1 cellular context compared by ENCODE assay signal in genomic region chr1:35447278-35447677, GRCh38.
TF ChIP-seq lines count a peak whose summit lies in the region.

No MANE protein-coding gene starts in this region.

TF ChIP-seq in WTC11, 78 proteins besides CTCF, POLR2A, EP300 and RAD21 (continued from another document):
- TF ChIP-seq ZNF317 (CRISPR knock-in tag; IDR thresholded peaks at IDR 0.05; ENCODE audit: borderline replicate concordance, low read depth) (no peak), MYBL2 (CRISPR knock-in tag; IDR thresholded peaks at IDR 0.05) (no peak), EMX1 (CRISPR knock-in tag; IDR thresholded peaks at IDR 0.05) (no peak), ZMAT4 (CRISPR knock-in tag; IDR thresholded peaks at IDR 0.05) (no peak), ZNF121 (CRISPR knock-in tag; IDR thresholded peaks at IDR 0.05) (no peak), ATF1 (CRISPR knock-in tag; IDR thresholded peaks at IDR 0.05) (no peak), TP53 (CRISPR knock-in tag; IDR thresholded peaks at IDR 0.05) (no peak), ATF2 (CRISPR knock-in tag; IDR thresholded peaks at IDR 0.05; ENCODE audit: borderline replicate concordance, low read depth) (no peak), ZNF219 (CRISPR knock-in tag; IDR thresholded peaks at IDR 0.05; ENCODE audit: borderline replicate concordance) (no peak), GRHL2 (CRISPR knock-in tag; IDR thresholded peaks at IDR 0.05; ENCODE audit: insufficient replicate concordance, severe bottlenecking) (no peak)
- TF ChIP-seq, protein P1, sequence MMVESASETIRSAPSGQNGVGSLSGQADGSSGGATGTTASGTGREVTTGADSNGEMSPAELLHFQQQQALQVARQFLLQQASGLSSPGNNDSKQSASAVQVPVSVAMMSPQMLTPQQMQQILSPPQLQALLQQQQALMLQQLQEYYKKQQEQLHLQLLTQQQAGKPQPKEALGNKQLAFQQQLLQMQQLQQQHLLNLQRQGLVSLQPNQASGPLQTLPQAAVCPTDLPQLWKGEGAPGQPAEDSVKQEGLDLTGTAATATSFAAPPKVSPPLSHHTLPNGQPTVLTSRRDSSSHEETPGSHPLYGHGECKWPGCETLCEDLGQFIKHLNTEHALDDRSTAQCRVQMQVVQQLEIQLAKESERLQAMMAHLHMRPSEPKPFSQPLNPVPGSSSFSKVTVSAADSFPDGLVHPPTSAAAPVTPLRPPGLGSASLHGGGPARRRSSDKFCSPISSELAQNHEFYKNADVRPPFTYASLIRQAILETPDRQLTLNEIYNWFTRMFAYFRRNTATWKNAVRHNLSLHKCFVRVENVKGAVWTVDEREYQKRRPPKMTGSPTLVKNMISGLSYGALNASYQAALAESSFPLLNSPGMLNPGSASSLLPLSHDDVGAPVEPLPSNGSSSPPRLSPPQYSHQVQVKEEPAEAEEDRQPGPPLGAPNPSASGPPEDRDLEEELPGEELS (CRISPR knock-in tag; IDR thresholded peaks at IDR 0.05), result no peak
- TF ChIP-seq, protein P2, sequence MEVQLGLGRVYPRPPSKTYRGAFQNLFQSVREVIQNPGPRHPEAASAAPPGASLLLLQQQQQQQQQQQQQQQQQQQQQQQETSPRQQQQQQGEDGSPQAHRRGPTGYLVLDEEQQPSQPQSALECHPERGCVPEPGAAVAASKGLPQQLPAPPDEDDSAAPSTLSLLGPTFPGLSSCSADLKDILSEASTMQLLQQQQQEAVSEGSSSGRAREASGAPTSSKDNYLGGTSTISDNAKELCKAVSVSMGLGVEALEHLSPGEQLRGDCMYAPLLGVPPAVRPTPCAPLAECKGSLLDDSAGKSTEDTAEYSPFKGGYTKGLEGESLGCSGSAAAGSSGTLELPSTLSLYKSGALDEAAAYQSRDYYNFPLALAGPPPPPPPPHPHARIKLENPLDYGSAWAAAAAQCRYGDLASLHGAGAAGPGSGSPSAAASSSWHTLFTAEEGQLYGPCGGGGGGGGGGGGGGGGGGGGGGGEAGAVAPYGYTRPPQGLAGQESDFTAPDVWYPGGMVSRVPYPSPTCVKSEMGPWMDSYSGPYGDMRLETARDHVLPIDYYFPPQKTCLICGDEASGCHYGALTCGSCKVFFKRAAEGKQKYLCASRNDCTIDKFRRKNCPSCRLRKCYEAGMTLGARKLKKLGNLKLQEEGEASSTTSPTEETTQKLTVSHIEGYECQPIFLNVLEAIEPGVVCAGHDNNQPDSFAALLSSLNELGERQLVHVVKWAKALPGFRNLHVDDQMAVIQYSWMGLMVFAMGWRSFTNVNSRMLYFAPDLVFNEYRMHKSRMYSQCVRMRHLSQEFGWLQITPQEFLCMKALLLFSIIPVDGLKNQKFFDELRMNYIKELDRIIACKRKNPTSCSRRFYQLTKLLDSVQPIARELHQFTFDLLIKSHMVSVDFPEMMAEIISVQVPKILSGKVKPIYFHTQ (CRISPR knock-in tag; IDR thresholded peaks at IDR 0.05), result no peak
